21 cellular contexts compared by ENCODE assay signal in genomic region chr9:86636051-86636450, GRCh38.
"Had no signal": no experiment of that assay in that cellular context is flagged by ENCODE, and none has a peak within 500 bp of the region (broad histone marks: within the 10 kb centered on the region; RNA-seq: fewer than 3 reads in every experiment).

No MANE protein-coding gene starts in this region.

- H3K27ac Mint-ChIP-seq: activated CD4-positive, alpha-beta T cell treated with anti-CD3 and anti-CD28 coated beads, Interleukin-2, amount 10 ng/mL, durations not matched to agents 24 days and 14 days; activated naive CD4-positive, alpha-beta T cell treated with anti-CD3 and anti-CD28 coated beads, Interleukin-2, amount 10 ng/mL, durations not matched to agents 7 days and 5 days; activated naive CD8-positive, alpha-beta T cell treated with anti-CD3 and anti-CD28 coated beads for 36 hours; activated T-helper 17 cell treated with anti-CD3 and anti-CD28 coated beads, Interleukin-2, amount 50 U/mL, for 72 hours; T-helper 1 cell treated with Interleukin-12 subunit alpha and Interleukin-12 subunit beta and Interleukin-4 antibody, amounts not matched to agents 30 μg/mL and 1 μg/mL, for 36 hours; WTC11 had no signal

- H3K4me1 Mint-ChIP-seq: activated CD4-positive, alpha-beta T cell treated with anti-CD3 and anti-CD28 coated beads, Interleukin-2, amount 10 ng/mL, durations not matched to agents 24 days and 14 days; activated naive CD4-positive, alpha-beta T cell treated with anti-CD3 and anti-CD28 coated beads, Interleukin-2, amount 10 ng/mL, durations not matched to agents 7 days and 5 days; activated T-helper 17 cell treated with anti-CD3 and anti-CD28 coated beads, Interleukin-2, amount 50 U/mL, for 72 hours had no signal

- ATAC-seq: activated T-cell treated with anti-CD3 and anti-CD28 coated beads, Interleukin-2, amount 50 U/mL, for 4 hours; activated T-helper 17 cell treated with anti-CD3 and anti-CD28 coated beads, Interleukin-2, amount 50 U/mL, for 72 hours; PC-3; WTC11 had no signal

- H3K36me3 Mint-ChIP-seq: activated naive CD4-positive, alpha-beta T cell treated with anti-CD3 and anti-CD28 coated beads, Interleukin-2, amount 10 ng/mL, durations not matched to agents 7 days and 5 days; activated naive CD8-positive, alpha-beta T cell treated with anti-CD3 and anti-CD28 coated beads for 36 hours; WTC11 had no signal

- H3K36me3 ChIP-seq: brain microvascular endothelial cell had no signal

- H3K27me3 ChIP-seq: brain microvascular endothelial cell had no signal

- H3K9me3 Mint-ChIP-seq: activated CD4-positive, alpha-beta T cell treated with anti-CD3 and anti-CD28 coated beads, Interleukin-2, amount 10 ng/mL, durations not matched to agents 24 days and 14 days; activated naive CD4-positive, alpha-beta T cell treated with anti-CD3 and anti-CD28 coated beads, Interleukin-2, amount 10 ng/mL, durations not matched to agents 7 days and 5 days; activated naive CD8-positive, alpha-beta T cell treated with anti-CD3 and anti-CD28 coated beads for 36 hours; activated T-cell treated with anti-CD3 and anti-CD28 coated beads, Interleukin-2, amount 50 U/mL, for 4 hours; activated T-helper 17 cell treated with anti-CD3 and anti-CD28 coated beads, Interleukin-2, amount 50 U/mL, for 72 hours; T-helper 1 cell treated with Interleukin-12 subunit alpha and Interleukin-12 subunit beta and Interleukin-4 antibody, amounts not matched to agents 30 μg/mL and 1 μg/mL, for 36 hours had no signal

- H3K4me3 Mint-ChIP-seq: activated CD4-positive, alpha-beta T cell treated with anti-CD3 and anti-CD28 coated beads, Interleukin-2, amount 10 ng/mL, durations not matched to agents 24 days and 14 days; activated naive CD4-positive, alpha-beta T cell treated with anti-CD3 and anti-CD28 coated beads, Interleukin-2, amount 10 ng/mL, durations not matched to agents 7 days and 5 days; activated naive CD8-positive, alpha-beta T cell treated with anti-CD3 and anti-CD28 coated beads for 36 hours; activated T-cell treated with anti-CD3 and anti-CD28 coated beads, Interleukin-2, amount 50 U/mL, for 4 hours; activated T-helper 17 cell treated with anti-CD3 and anti-CD28 coated beads, Interleukin-2, amount 50 U/mL, for 72 hours; T-helper 1 cell treated with Interleukin-12 subunit alpha and Interleukin-12 subunit beta and Interleukin-4 antibody, amounts not matched to agents 30 μg/mL and 1 μg/mL, for 36 hours; WTC11 had no signal

- H3K27ac ChIP-seq: brain microvascular endothelial cell had no signal

- FAIRE-seq: RCC 7860 had no signal

- DNase-seq: activated CD4-positive, alpha-beta T cell treated with anti-CD3 and anti-CD28 coated beads for 1 hour; activated CD4-positive, alpha-beta T cell treated with anti-CD3 and anti-CD28 coated beads, Interleukin-2, amount 10 ng/mL, durations not matched to agents 24 days and 14 days; activated CD4-positive, alpha-beta T cell treated with anti-CD3 and anti-CD28 coated beads, Interleukin-2, amount 50 U/mL, for 48 hours; activated gamma-delta T cell treated with Interleukin-2 at 50 U/mL for 16 hours; activated naive CD4-positive, alpha-beta T cell treated with anti-CD3 and anti-CD28 coated beads, Interleukin-2, amount 10 ng/mL, durations not matched to agents 7 days and 5 days; activated naive CD8-positive, alpha-beta T cell treated with anti-CD3 and anti-CD28 coated beads for 36 hours; activated T-cell treated with anti-CD3 and anti-CD28 coated beads, Interleukin-2, amount 50 U/mL, for 4 hours; brain microvascular endothelial cell; KG1; NCI-H1048; NCI-H146; NCI-H187 treated with DMSO at 0.1 percent for 48 hours; NCI-H2081 treated with DMSO at 0.1 percent for 48 hours; NCI-H446; NCI-H524; PC-3; SHP77 treated with DMSO at 0.1 percent for 48 hours had no signal
